ENCODE assay signal across 20 cellular contexts in genomic region chr15:66679043-66679656, GRCh38. TPM values are rescaled to one million over a fixed set of nuclear protein-coding genes. Genes with fewer than 3 reads are reported as not detected.
DNase-seq lines count a peak whose midpoint lies in the region; ATAC-seq, FAIRE-seq and TF ChIP-seq lines count a peak whose summit lies in the region.
"Had no signal": no experiment of that assay in that cellular context is flagged by ENCODE, and none has a peak within 500 bp of the region (broad histone marks: within the 10 kb centered on the region; RNA-seq: fewer than 3 reads in every experiment).

No MANE protein-coding gene starts in this region.

- H3K27ac ChIP-seq in HUES6 (ENCODE audit: low read depth, low read length), result peak overlapping the region; percentile 82; the same call in 1 of the 2 replicates
- H3K27ac ChIP-seq in brain microvascular endothelial cell, result peak overlapping the region; percentile 17
- peak overlapping the region; percentile 19 for H3K27ac ChIP-seq in HepG2 (ENCODE audit: extremely low read length, insufficient read depth, low read length)
- H3K27ac ChIP-seq: dorsolateral prefrontal cortex, KMS-11, suprapubic skin had no signal

- BruUV-seq in HepG2 (replicated peaks; lab: Mats Ljungman, UMichigan), result no TSS peak

- H3K36me3 Mint-ChIP-seq in progenitor cell of endocrine pancreas (ENCODE audit: insufficient read depth), result no peaks in the 10 kb centered on the region
- H3K36me3 Mint-ChIP-seq in activated naive CD8-positive, alpha-beta T cell treated with anti-CD3 and anti-CD28 coated beads, Interleukin-2, amount 50 U/mL, for 24 hours (ENCODE audit: low read depth), result no peaks in the 10 kb centered on the region

- peaks cover 25% of the 10 kb centered on the region for H3K4me1 Mint-ChIP-seq in progenitor cell of endocrine pancreas (ENCODE audit: low read depth)
- peaks cover 9% of the 10 kb centered on the region for H3K4me1 Mint-ChIP-seq in activated naive CD8-positive, alpha-beta T cell treated with anti-CD3 and anti-CD28 coated beads, Interleukin-2, amount 50 U/mL, for 24 hours

- DNase-seq in brain microvascular endothelial cell (no peak), HepG2 (ENCODE audit: low spot score) (no peak), progenitor cell of endocrine pancreas (ENCODE audit: low spot score, unreplicated experiment) (no peak), NCI-H2196 treated with DMSO at 0.1 percent for 48 hours (lab: John Stamatoyannopoulos, UW; ENCODE audit: unreplicated experiment) (no peak), LoVo (ENCODE audit: low spot score) (no peak)
- no peak for DNase-seq in activated naive CD8-positive, alpha-beta T cell treated with anti-CD3 and anti-CD28 coated beads, Interleukin-2, amount 50 U/mL, for 24 hours
- DNase-seq: activated CD4-positive, alpha-beta T cell treated with anti-CD3 and anti-CD28 coated beads for 48 hours; caudate nucleus; DMS79 treated with DMSO at 0.1 percent for 48 hours; dorsolateral prefrontal cortex; HFFc6; naive thymus-derived CD8-positive, alpha-beta T cell; NCI-H1048; NCI-H2081 treated with DMSO at 0.1 percent for 48 hours; stimulated activated CD4-positive, alpha-beta T cell treated with anti-CD3 and anti-CD28 coated beads, Interleukin-12 subunit alpha, Interleukin-12 subunit beta, amount 100 ng/mL, for 4 hours had no signal

- CTCF ChIA-PET in HepG2 (lab: Yijun Ruan, JAX; ENCODE audit: low intra/inter-chr PET ratio, low total read pairs), result no interaction called here

- H3K4me3 Mint-ChIP-seq in progenitor cell of endocrine pancreas (ENCODE audit: low read depth), result no peak overlapping the region
- H3K4me3 Mint-ChIP-seq in activated naive CD8-positive, alpha-beta T cell treated with anti-CD3 and anti-CD28 coated beads, Interleukin-2, amount 50 U/mL, for 24 hours, result no peak overlapping the region
- H3K4me3 Mint-ChIP-seq: HFFc6; naive thymus-derived CD8-positive, alpha-beta T cell had no signal

- in situ Hi-C loops in brain microvascular endothelial cell (cut with HindIII; ENCODE audit: low pct_ligation_motif_present, low sequenced_read_pairs) (no loop called here), HepG2 (cut with HindIII; ENCODE audit: extremely low pct_ligation_motif_present, low pct_unique_long_range_greater_than_20kb) (no loop called here)

- no peak for TF ChIP-seq CTCF in brain microvascular endothelial cell (IDR thresholded peaks at IDR 0.05; ENCODE audit: low read depth, low read length, missing control alignments)
- TF ChIP-seq CTCF in HepG2 (CRISPR knock-in tag; IDR thresholded peaks at IDR 0.05), result no peak
- TF ChIP-seq CTCF in progenitor cell of endocrine pancreas (IDR thresholded peaks at IDR 0.05; ENCODE audit: unreplicated experiment), result no peak

- intact Hi-C loops in HepG2 (cut with micrococcal nuclease; ENCODE audit: unreplicated experiment), result loop anchor here (2.0 kb wide), 1 partner anchor 20 kb away; no protein-coding TSS in a partner anchor

- no peak for TF ChIP-seq POLR2A in HepG2 (IDR thresholded peaks at IDR 0.05; ENCODE audit: insufficient read depth in 1 of 2, low read depth in 2 of 2, low read length in 2 of 2)

- H3K9ac ChIP-seq in HUES6 (ENCODE audit: low read length) (peak overlapping the region; percentile 64), HepG2 (ENCODE audit: insufficient read depth, low read depth, low read length) (no peak overlapping the region; the same call in 1 of the 2 replicates)
- H3K9ac ChIP-seq: KMS-11 had no signal

- H3K27ac Mint-ChIP-seq in progenitor cell of endocrine pancreas, result peak overlapping the region; percentile 91
- no peak overlapping the region for H3K27ac Mint-ChIP-seq in activated naive CD8-positive, alpha-beta T cell treated with anti-CD3 and anti-CD28 coated beads, Interleukin-2, amount 50 U/mL, for 24 hours
- H3K27ac Mint-ChIP-seq: activated T-helper 2 cell treated with anti-CD3 and anti-CD28 coated beads, Interferon-gamma antibody, Interleukin-2, Interleukin-4, amounts not matched to agents 10 μg/mL and 5 μg/mL and 100 μg/mL, durations not matched to agents 14 hours and 24 hours and 36 hours; HFFc6 had no signal

- no peaks in the 10 kb centered on the region for H3K27me3 ChIP-seq in HUES6 (ENCODE audit: control insufficient read depth, insufficient read depth, low read length)
- no peaks in the 10 kb centered on the region for H3K27me3 ChIP-seq in brain microvascular endothelial cell (replicated peaks)
- H3K27me3 ChIP-seq in HepG2 (ENCODE audit: control insufficient read depth in 1 of 2, insufficient read depth in 2 of 2, low read length in 2 of 2), result no peaks in the 10 kb centered on the region
- H3K27me3 ChIP-seq: dorsolateral prefrontal cortex, suprapubic skin had no signal

- peaks cover 4% of the 10 kb centered on the region for H3K9me3 Mint-ChIP-seq in progenitor cell of endocrine pancreas (ENCODE audit: low read depth)
- peaks cover 4% of the 10 kb centered on the region for H3K9me3 Mint-ChIP-seq in activated naive CD8-positive, alpha-beta T cell treated with anti-CD3 and anti-CD28 coated beads, Interleukin-2, amount 50 U/mL, for 24 hours

- H4K20me1 ChIP-seq in HepG2 (ENCODE audit: insufficient read depth, low read length), result no peaks in the 10 kb centered on the region

- TF ChIP-seq EP300 in HepG2 (IDR thresholded peaks at IDR 0.05; ENCODE audit: low read depth in 2 of 2, low read length in 2 of 2), result no peak
- TF ChIP-seq EP300 in HepG2 (CRISPR knock-in tag; IDR thresholded peaks at IDR 0.05; ENCODE audit: borderline replicate concordance), result no peak

- H3K27me3 Mint-ChIP-seq in progenitor cell of endocrine pancreas, result no peaks in the 10 kb centered on the region
- no peaks in the 10 kb centered on the region for H3K27me3 Mint-ChIP-seq in activated naive CD8-positive, alpha-beta T cell treated with anti-CD3 and anti-CD28 coated beads, Interleukin-2, amount 50 U/mL, for 24 hours
- H3K27me3 Mint-ChIP-seq: naive thymus-derived CD8-positive, alpha-beta T cell had no signal

- no peaks in the 10 kb centered on the region for H3K79me2 ChIP-seq in HepG2 (ENCODE audit: insufficient read depth, low read length)

- peak overlapping the region; percentile 63 for H3K4me2 ChIP-seq in HepG2 (ENCODE audit: low read depth, low read length)
- H3K4me2 ChIP-seq: KMS-11 had no signal

- TF ChIP-seq RAD21 in HepG2 (CRISPR knock-in tag; IDR thresholded peaks at IDR 0.05), result no peak

- H2AFZ ChIP-seq in HepG2 (ENCODE audit: low read length), result no peak overlapping the region

- H3K4me3 ChIP-seq in HUES6 (ENCODE audit: low read depth, low read length) (no peak overlapping the region; the same call in 1 of the 2 replicates), brain microvascular endothelial cell (ENCODE audit: low read depth, low read length) (no peak overlapping the region), HepG2 (replicated peaks in 1 of 3; ENCODE audit: insufficient read depth in 1 of 3, low read depth in 2 of 3, low read length in 3 of 3) (peak overlapping the region in 1 of 3 experiments; percentile 38; a peak in 2 of 6 replicates)
- H3K4me3 ChIP-seq: dorsolateral prefrontal cortex, suprapubic skin had no signal

- no peaks in the 10 kb centered on the region for H3K36me3 ChIP-seq in HUES6 (ENCODE audit: control insufficient read depth, insufficient read depth, low read length)
- no peaks in the 10 kb centered on the region for H3K36me3 ChIP-seq in brain microvascular endothelial cell (replicated peaks)
- no peaks in the 10 kb centered on the region for H3K36me3 ChIP-seq in HepG2 (replicated peaks in 1 of 2; ENCODE audit: control insufficient read depth in 1 of 2, insufficient read depth in 2 of 2, low read length in 2 of 2)
- H3K36me3 ChIP-seq: suprapubic skin had no signal

- POLR2A ChIA-PET in HepG2 (lab: Yijun Ruan, JAX), result no interaction called here

- 41% methylated on average over 4 of the region's 4 CpGs for WGBS in HepG2 (ENCODE audit: low lambda C conversion rate)

- no peak for FAIRE-seq in HepG2 (lab: Jason Lieb, UNC)

- ATAC-seq in HepG2 (peak; percentile 18; the same call in 2 of the 3 replicates), GM18867 (IDR thresholded peaks at IDR 0.05; ENCODE audit: unreplicated experiment) (no peak)
- no peak for ATAC-seq in activated naive CD8-positive, alpha-beta T cell treated with anti-CD3 and anti-CD28 coated beads, Interleukin-2, amount 50 U/mL, for 24 hours
- ATAC-seq: naive thymus-derived CD8-positive, alpha-beta T cell had no signal

- H3K9me3 ChIP-seq in HUES6 (ENCODE audit: control insufficient read depth, insufficient read depth, low read depth, low read length) (peaks cover 15% of the 10 kb centered on the region), HepG2 (ENCODE audit: low read length) (peaks cover 8% of the 10 kb centered on the region; the same call in 1 of the 2 replicates)
- H3K9me3 ChIP-seq: suprapubic skin had no signal

- H3K4me1 ChIP-seq in HUES6 (ENCODE audit: control insufficient read depth, insufficient read depth, low read length), result peaks cover 29% of the 10 kb centered on the region
- H3K4me1 ChIP-seq in HepG2 (ENCODE audit: insufficient read depth, low read length), result peaks cover 35% of the 10 kb centered on the region
- H3K4me1 ChIP-seq: suprapubic skin had no signal

TF ChIP-seq in HepG2, 621 proteins besides CTCF, POLR2A, EP300 and RAD21 (continues in another document):
- TF ChIP-seq DMAP1 (CRISPR knock-in tag; IDR thresholded peaks at IDR 0.05), result no peak
- TF ChIP-seq CEBPB (IDR thresholded peaks at IDR 0.05; ENCODE audit: borderline replicate concordance, low read depth, low read length), result no peak

RNA-seq across cellular contexts. Expression of gene SMAD6, which starts 22.9 kb away (rescaled TPM):
- total RNA-seq in HepG2 (2016; rRNA removed; fragmentation: Illumina TruSeq; extraction: Trizol) (2.6 and 4.4 TPM in 2 replicates), progenitor cell of endocrine pancreas (35.5 and 38.9 TPM in 2 replicates)
- total RNA-seq in HepG2 (2016; cell fraction: cytosol; rRNA removed; fragmentation: Illumina TruSeq; extraction: Trizol; ENCODE audit: low read depth), result 0.79 and 0.91 TPM in 2 replicates
- 2.3 and 4.5 TPM in 2 replicates for total RNA-seq in HepG2 (2016; cell fraction: insoluble cytoplasmic fraction; rRNA removed; fragmentation: Illumina TruSeq; extraction: Trizol)
- total RNA-seq in HepG2 (2016; cell fraction: membrane; rRNA removed; fragmentation: Illumina TruSeq; extraction: Trizol), result 2.0 and 2.2 TPM in 2 replicates
- total RNA-seq in HepG2 (2016; cell fraction: nucleus; rRNA removed; fragmentation: Illumina TruSeq; extraction: Trizol), result 7.0 and 9.1 TPM in 2 replicates
- 3.1 and 3.3 TPM in 2 replicates for polyA plus RNA-seq in HepG2 (2011; rRNA removed)
- polyA plus RNA-seq in HepG2 (2011; cell fraction: cytosol; rRNA removed), result 1.3 and 2.9 TPM in 2 replicates
- 6.7 and 14.1 TPM in 2 replicates for polyA plus RNA-seq in HepG2 (2011; cell fraction: nucleus; rRNA removed)
- 3.3 and 3.9 TPM in 2 replicates for polyA plus RNA-seq in HepG2 (2012)
- 1.1 and 2.0 TPM in 2 replicates for polyA plus RNA-seq in HepG2 (2016; cell fraction: cytosol; fragmentation: Illumina TruSeq; extraction: Trizol; ENCODE audit: low read depth)
- polyA plus RNA-seq in HepG2 (2016; cell fraction: insoluble cytoplasmic fraction; fragmentation: Illumina TruSeq; extraction: Trizol; ENCODE audit: low read depth), result 2.3 and 2.9 TPM in 2 replicates
- polyA plus RNA-seq in HepG2 (2016; cell fraction: membrane; fragmentation: Illumina TruSeq; extraction: Trizol; ENCODE audit: low read depth), result 1.5 and 2.1 TPM in 2 replicates
- polyA plus RNA-seq in HepG2 (2016; cell fraction: nucleus; fragmentation: Illumina TruSeq; extraction: Trizol; ENCODE audit: insufficient read depth, low read depth), result 7.1 and 8.1 TPM in 2 replicates
- 19.3 and 109 TPM in 2 replicates for polyA minus RNA-seq in HepG2 (2011; rRNA and poly(A)+ RNA removed; ENCODE audit: low replicate concordance)
- 5.3 and 5.6 TPM in 2 replicates for polyA minus RNA-seq in HepG2 (2011; cell fraction: cytosol; rRNA and poly(A)+ RNA removed)
- polyA minus RNA-seq in HepG2 (2011; cell fraction: nucleus; rRNA and poly(A)+ RNA removed), result 11.7 and 25.1 TPM in 2 replicates
- polyA plus RNA-seq: naive thymus-derived CD8-positive, alpha-beta T cell had no signal

Comparison
In these comparisons a context has a peak if more than half of its experiments do, and no peak if none do; other contexts are left out.
1. H3K27ac ChIP-seq: peak in every context shown above with its lines; median percentile 82 in HUES6; 19 in HepG2; 17 in brain microvascular endothelial cell.